In the genomic region with DNA sequence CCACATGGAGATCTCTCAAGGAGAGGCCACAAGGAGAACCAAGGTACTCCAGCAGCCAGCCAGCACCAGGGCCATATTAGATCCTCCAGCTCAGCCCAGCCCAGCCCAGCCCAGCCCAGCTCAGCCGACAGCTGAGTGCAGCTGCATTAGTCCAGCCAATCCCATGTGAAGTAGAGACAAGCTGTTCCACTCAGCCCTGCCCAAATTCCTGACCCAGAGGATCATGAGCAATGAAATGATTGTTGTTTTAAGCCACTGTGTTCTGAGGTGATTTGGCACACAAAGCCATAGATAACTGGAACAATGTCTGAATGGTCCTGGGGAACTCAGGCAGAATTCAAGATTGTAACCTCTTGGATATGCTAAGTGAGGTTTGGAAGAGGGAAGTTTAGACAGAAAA, we compare ENCODE assay signal across 8 cellular contexts. TPM values are rescaled to one million over a fixed set of nuclear protein-coding genes. Genes with fewer than 3 reads are reported as not detected.
DNase-seq lines count a peak whose midpoint lies in the region; ATAC-seq and TF ChIP-seq lines count a peak whose summit lies in the region.

No MANE protein-coding gene starts in this region.

- POLR2A ChIA-PET in activated CD4-positive, alpha-beta memory T cell treated with anti-CD3 and anti-CD28 coated beads, Interleukin-2, amount 10 ng/mL, durations not matched to agents 7 days and 5 days (lab: Charles Lee), result no interaction called here

- H3K27me3 Mint-ChIP-seq in chondrocyte (ENCODE audit: low read depth), result no peaks in the 10 kb centered on the region
- H3K27me3 Mint-ChIP-seq in activated CD4-positive, alpha-beta memory T cell treated with anti-CD3 and anti-CD28 coated beads, Interleukin-2, amount 10 ng/mL, durations not matched to agents 7 days and 5 days, result no peaks in the 10 kb centered on the region
- H3K27me3 Mint-ChIP-seq in activated T-helper 1 cell treated with anti-CD3 and anti-CD28 coated beads, Interleukin-12 subunit alpha, Interleukin-12 subunit beta, Interleukin-2, Interleukin-4 antibody, amounts not matched to agents 30 ng/mL and 10 ng/mL and 1 ng/mL, durations not matched to agents 14 hours and 24 hours and 36 hours (ENCODE audit: insufficient read depth), result no peaks in the 10 kb centered on the region

- TF ChIP-seq CTCF in chondrocyte (IDR thresholded peaks at IDR 0.05) (no peak), testis (IDR thresholded peaks at IDR 0.05) (no peak)

- peak; percentile 39 for DNase-seq in HuH-7 (ENCODE audit: low spot score)
- no peak for DNase-seq in chondrocyte (ENCODE audit: low spot score)
- peak; percentile 70 to 84 for DNase-seq in left colon
- DNase-seq in testis, result peak; percentile 63
- DNase-seq in activated CD4-positive, alpha-beta memory T cell treated with anti-CD3 and anti-CD28 coated beads, Interleukin-2, amount 10 ng/mL, durations not matched to agents 7 days and 5 days, result no peak
- DNase-seq in activated T-helper 1 cell treated with anti-CD3 and anti-CD28 coated beads, Interleukin-12 subunit alpha, Interleukin-12 subunit beta, Interleukin-2, Interleukin-4 antibody, amounts not matched to agents 30 ng/mL and 10 ng/mL and 1 ng/mL, durations not matched to agents 14 hours and 24 hours and 36 hours (ENCODE audit: low spot score), result no peak

- H3K36me3 Mint-ChIP-seq in chondrocyte (ENCODE audit: low read depth), result no peaks in the 10 kb centered on the region
- no peaks in the 10 kb centered on the region for H3K36me3 Mint-ChIP-seq in activated CD4-positive, alpha-beta memory T cell treated with anti-CD3 and anti-CD28 coated beads, Interleukin-2, amount 10 ng/mL, durations not matched to agents 7 days and 5 days (ENCODE audit: low read depth)
- no peaks in the 10 kb centered on the region for H3K36me3 Mint-ChIP-seq in activated T-helper 1 cell treated with anti-CD3 and anti-CD28 coated beads, Interleukin-12 subunit alpha, Interleukin-12 subunit beta, Interleukin-2, Interleukin-4 antibody, amounts not matched to agents 30 ng/mL and 10 ng/mL and 1 ng/mL, durations not matched to agents 14 hours and 24 hours and 36 hours (ENCODE audit: low read depth)

- no peak overlapping the region for H3K4me3 Mint-ChIP-seq in chondrocyte (ENCODE audit: unreplicated experiment)
- no peak overlapping the region for H3K4me3 Mint-ChIP-seq in activated CD4-positive, alpha-beta memory T cell treated with anti-CD3 and anti-CD28 coated beads, Interleukin-2, amount 10 ng/mL, durations not matched to agents 7 days and 5 days
- no peak overlapping the region for H3K4me3 Mint-ChIP-seq in activated T-helper 1 cell treated with anti-CD3 and anti-CD28 coated beads, Interleukin-12 subunit alpha, Interleukin-12 subunit beta, Interleukin-2, Interleukin-4 antibody, amounts not matched to agents 30 ng/mL and 10 ng/mL and 1 ng/mL, durations not matched to agents 14 hours and 24 hours and 36 hours

- H3K27me3 ChIP-seq in testis, result no peaks in the 10 kb centered on the region

- no peak for TF ChIP-seq POLR2A in testis (IDR thresholded peaks at IDR 0.05)

- no peaks in the 10 kb centered on the region for H3K9me3 ChIP-seq in testis

- H3K27ac ChIP-seq in testis, result no peak overlapping the region

- WGBS in testis, 2 donors, result 21 to 33% methylated on average over 1 of the region's 1 CpG

- CTCF ChIA-PET in activated CD4-positive, alpha-beta memory T cell treated with anti-CD3 and anti-CD28 coated beads, Interleukin-2, amount 10 ng/mL, durations not matched to agents 7 days and 5 days (lab: Charles Lee), result interaction anchor here (0.6 kb wide), 1 partner anchor 1504 kb away, joined by 4 read pairs; no protein-coding TSS in a partner anchor

- H3K4me3 ChIP-seq in testis, result no peak overlapping the region

- no peaks in the 10 kb centered on the region for H3K36me3 ChIP-seq in testis (ENCODE audit: low read depth, missing control alignments)

- intact Hi-C loops in left colon (cut with DNase I, micrococcal nuclease) (no loop called here), testis (cut with DNase I; ENCODE audit: low total_unique reads) (no loop called here)
- intact Hi-C loops in activated T-helper 1 cell treated with anti-CD3 and anti-CD28 coated beads, Interleukin-12 subunit alpha, Interleukin-12 subunit beta, Interleukin-2, Interleukin-4 antibody, amounts not matched to agents 30 ng/mL and 10 ng/mL and 1 ng/mL, durations not matched to agents 14 hours and 24 hours and 36 hours (cut with micrococcal nuclease), result no loop called here

- peak; percentile 68 for ATAC-seq in left colon
- no peak for ATAC-seq in HG03039 (IDR thresholded peaks at IDR 0.05; ENCODE audit: unreplicated experiment)
- no peak for ATAC-seq in HG03045 (IDR thresholded peaks at IDR 0.05; ENCODE audit: unreplicated experiment)

- peaks cover 71% of the 10 kb centered on the region for H3K4me1 Mint-ChIP-seq in chondrocyte (ENCODE audit: low read depth)
- H3K4me1 Mint-ChIP-seq in activated CD4-positive, alpha-beta memory T cell treated with anti-CD3 and anti-CD28 coated beads, Interleukin-2, amount 10 ng/mL, durations not matched to agents 7 days and 5 days, result no peaks in the 10 kb centered on the region
- no peaks in the 10 kb centered on the region for H3K4me1 Mint-ChIP-seq in activated T-helper 1 cell treated with anti-CD3 and anti-CD28 coated beads, Interleukin-12 subunit alpha, Interleukin-12 subunit beta, Interleukin-2, Interleukin-4 antibody, amounts not matched to agents 30 ng/mL and 10 ng/mL and 1 ng/mL, durations not matched to agents 14 hours and 24 hours and 36 hours (ENCODE audit: low read depth)

- peaks cover 2% of the 10 kb centered on the region for H3K9me3 Mint-ChIP-seq in chondrocyte (ENCODE audit: low read depth)
- peaks cover 2% of the 10 kb centered on the region for H3K9me3 Mint-ChIP-seq in activated CD4-positive, alpha-beta memory T cell treated with anti-CD3 and anti-CD28 coated beads, Interleukin-2, amount 10 ng/mL, durations not matched to agents 7 days and 5 days
- no peaks in the 10 kb centered on the region for H3K9me3 Mint-ChIP-seq in activated T-helper 1 cell treated with anti-CD3 and anti-CD28 coated beads, Interleukin-12 subunit alpha, Interleukin-12 subunit beta, Interleukin-2, Interleukin-4 antibody, amounts not matched to agents 30 ng/mL and 10 ng/mL and 1 ng/mL, durations not matched to agents 14 hours and 24 hours and 36 hours

- H3K27ac Mint-ChIP-seq in chondrocyte (ENCODE audit: unreplicated experiment), result peak overlapping the region; percentile 64
- no peak overlapping the region for H3K27ac Mint-ChIP-seq in activated CD4-positive, alpha-beta memory T cell treated with anti-CD3 and anti-CD28 coated beads, Interleukin-2, amount 10 ng/mL, durations not matched to agents 7 days and 5 days
- H3K27ac Mint-ChIP-seq in activated T-helper 1 cell treated with anti-CD3 and anti-CD28 coated beads, Interleukin-12 subunit alpha, Interleukin-12 subunit beta, Interleukin-2, Interleukin-4 antibody, amounts not matched to agents 30 ng/mL and 10 ng/mL and 1 ng/mL, durations not matched to agents 14 hours and 24 hours and 36 hours, result no peak overlapping the region

- H3K4me1 ChIP-seq in testis, result no peaks in the 10 kb centered on the region

RNA-seq across cellular contexts. Expression of gene BMP2, which starts 59.5 kb away (rescaled TPM):
- 0.85 to 1.1 TPM (median 0.92 TPM) in 3 replicates for total RNA-seq in chondrocyte
- 10 to 100 TPM; 37.1 to 60.4 TPM for total RNA-seq in left colon
- 1 to 10 TPM; 1.7 to 3.8 TPM for total RNA-seq in testis
- polyA plus RNA-seq in testis (ENCODE audit: insufficient read depth, low read depth, low replicate concordance), result 1.8 TPM
- total RNA-seq in activated CD4-positive, alpha-beta memory T cell treated with anti-CD3 and anti-CD28 coated beads, Interleukin-2, amount 10 ng/mL, durations not matched to agents 7 days and 5 days, result not detected
- total RNA-seq in activated T-helper 1 cell treated with anti-CD3 and anti-CD28 coated beads, Interleukin-12 subunit alpha, Interleukin-12 subunit beta, Interleukin-2, Interleukin-4 antibody, amounts not matched to agents 30 ng/mL and 10 ng/mL and 1 ng/mL, durations not matched to agents 14 hours and 24 hours and 36 hours, result 0.08 and 0.12 TPM in 2 replicates

Comparison
In these comparisons a context has a peak if more than half of its experiments do, and no peak if none do; other contexts are left out.
1. DNase-seq: peak in HuH-7 (single experiment), left colon (2 of 2) and testis (single experiment); none in chondrocyte (single experiment), activated CD4-positive, alpha-beta memory T cell treated with anti-CD3 and anti-CD28 coated beads, Interleukin-2, amount 10 ng/mL, durations not matched to agents 7 days and 5 days (single experiment) and activated T-helper 1 cell treated with anti-CD3 and anti-CD28 coated beads, Interleukin-12 subunit alpha, Interleukin-12 subunit beta, Interleukin-2, Interleukin-4 antibody, amounts not matched to agents 30 ng/mL and 10 ng/mL and 1 ng/mL, durations not matched to agents 14 hours and 24 hours and 36 hours (single experiment).
2. RNA of gene BMP2, which starts 59.5 kb away (total RNA-seq): 37.1 to 60.4 TPM in left colon; 1.7 to 3.8 TPM in testis, 0.85 to 1.1 TPM in chondrocyte, 0.08 to 0.12 TPM in activated T-helper 1 cell treated with anti-CD3 and anti-CD28 coated beads, Interleukin-12 subunit alpha, Interleukin-12 subunit beta, Interleukin-2, Interleukin-4 antibody, amounts not matched to agents 30 ng/mL and 10 ng/mL and 1 ng/mL, durations not matched to agents 14 hours and 24 hours and 36 hours and not detected in activated CD4-positive, alpha-beta memory T cell treated with anti-CD3 and anti-CD28 coated beads, Interleukin-2, amount 10 ng/mL, durations not matched to agents 7 days and 5 days; every median in the first group is over 4 times any median in the second.